In the genomic region with DNA sequence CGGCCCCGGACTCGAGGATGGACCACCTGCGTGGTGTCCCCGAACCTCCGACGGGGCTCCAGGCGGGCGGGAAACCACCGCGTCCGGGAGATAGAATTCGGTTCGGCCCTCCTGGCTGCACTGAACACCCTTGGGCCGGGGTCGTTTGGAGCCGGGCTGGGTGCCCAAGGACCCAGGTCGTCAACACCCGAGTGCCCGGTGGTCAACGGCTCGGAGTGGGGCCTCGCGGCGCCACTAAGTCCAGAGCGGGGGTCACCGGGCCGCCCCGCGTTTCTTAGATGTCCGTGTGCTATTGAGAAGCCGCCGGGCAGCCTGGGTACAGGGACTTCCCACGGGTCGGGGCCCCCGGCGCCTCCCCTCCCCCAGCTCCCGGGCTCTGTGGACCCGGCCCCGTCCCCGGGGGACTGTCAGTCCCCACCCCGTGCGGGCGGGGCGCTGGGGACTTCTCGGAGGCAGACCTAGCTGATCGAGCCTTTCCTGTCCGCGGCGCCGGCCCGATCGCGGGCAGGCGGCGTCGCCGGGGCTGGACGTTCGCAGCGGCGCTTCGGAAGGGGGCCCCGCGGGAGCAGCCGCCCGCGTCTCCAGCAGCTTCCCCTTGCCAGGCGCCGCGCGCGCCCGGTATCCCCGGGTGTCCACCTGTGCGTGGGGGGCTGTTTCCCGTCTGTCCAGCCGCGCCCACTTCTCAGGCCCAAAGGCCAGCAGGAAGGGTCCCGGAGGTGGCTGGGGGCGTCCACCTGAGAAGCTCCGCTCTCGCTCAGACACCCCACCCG, we compare ENCODE assay signal across 9 cellular contexts. TPM values are rescaled to one million over a fixed set of nuclear protein-coding genes. Genes with fewer than 3 reads are reported as not detected.
DNase-seq lines count a peak whose midpoint lies in the region; ATAC-seq, FAIRE-seq and TF ChIP-seq lines count a peak whose summit lies in the region.
"Had no signal": no experiment of that assay in that cellular context is flagged by ENCODE, and none has a peak within 500 bp of the region (broad histone marks: within the 10 kb centered on the region; RNA-seq: fewer than 3 reads in every experiment).

No MANE protein-coding gene starts in this region.

- H3K36me3 ChIP-seq in Panc1 (ENCODE audit: control insufficient read depth, insufficient read depth, low read length) (no peaks in the 10 kb centered on the region), BE2C (no peaks in the 10 kb centered on the region)

- intact Hi-C loops in Panc1 (cut with micrococcal nuclease; ENCODE audit: unreplicated experiment) (loop anchor here (10.0 kb wide), 1 partner anchor 98 kb away; no protein-coding TSS in a partner anchor), posterior vena cava (cut with DNase I) (no loop called here)

- no peak for TF ChIP-seq RAD21 in A549 (conservative IDR thresholded peaks at IDR 0.05 in 1 of 2, IDR thresholded peaks at IDR 0.05 in 1 of 2)

- peak; percentile 4 to 34; a peak in 4 of 6 replicates for ATAC-seq in A549
- peak; percentile 24 for ATAC-seq in Panc1

- TF ChIP-seq EP300 in A549 (IDR thresholded peaks at IDR 0.05), result no peak

- no peak for TF ChIP-seq CTCF in A549 (IDR thresholded peaks at IDR 0.05)
- no peak for TF ChIP-seq CTCF in Panc1 (IDR thresholded peaks at IDR 0.05)
- TF ChIP-seq CTCF in BE2C (IDR thresholded peaks at IDR 0.05; ENCODE audit: low read depth, low read length), result no peak

- no TSS peak for BruUV-seq in Panc1 (replicated peaks; lab: Mats Ljungman, UMichigan)

- TF ChIP-seq POLR2A in A549 (IDR thresholded peaks at IDR 0.05; ENCODE audit: low read length), result no peak

- in situ Hi-C loops in Panc1 (cut with HindIII; ENCODE audit: low pct_unique_long_range_greater_than_20kb, low sequenced_read_pairs), result no loop called here

- H3K4me1 ChIP-seq in A549 (peaks cover 48% of the 10 kb centered on the region), Panc1 (ENCODE audit: control insufficient read depth, insufficient read depth, low read length) (peaks cover 13% of the 10 kb centered on the region), BE2C (no peaks in the 10 kb centered on the region)

- FAIRE-seq in A549 (lab: Jason Lieb, UNC), result no peak
- FAIRE-seq: islet of Langerhans had no signal

- peak overlapping the region; percentile 95 for H3K4me2 ChIP-seq in A549

- no peaks in the 10 kb centered on the region for H3K9me3 ChIP-seq in A549
- no peaks in the 10 kb centered on the region for H3K9me3 ChIP-seq in Panc1 (ENCODE audit: control insufficient read depth, insufficient read depth, low read depth, low read length)
- H3K9me3 ChIP-seq in BE2C, result no peaks in the 10 kb centered on the region

- H3K27ac ChIP-seq in A549, result peak overlapping the region; percentile 60 to 80
- H3K27ac ChIP-seq in Panc1 (ENCODE audit: low read length), result no peak overlapping the region

- CTCF ChIA-PET in A549 (lab: Yijun Ruan, JAX), result interaction anchor here (0.6 to 7.5 kb wide), 39 partner anchors 8 to 511 kb away, joined by 3 to 53 read pairs (median 5); no protein-coding TSS in a partner anchor
- CTCF ChIA-PET in Panc1 (lab: Charles Lee), result no interaction called here

- H3K4me3 ChIP-seq in A549 (peak overlapping the region; percentile 54), Panc1 (ENCODE audit: low read depth in 2 of 2, low read length in 2 of 2) (peak overlapping the region; percentile 24 to 37), BE2C (ENCODE audit: low read depth, low read length) (no peak overlapping the region)

- 2% methylated on average over 9 of the region's 84 CpGs for WGBS in A549 (ENCODE audit: missing lambda C conversion rate)

- DNase-seq in A549 (ENCODE audit: low read depth in 1 of 2, low spot score in 1 of 2) (peak in 1 of 2 experiments; percentile 54), COLO668 (lab: John Stamatoyannopoulos, UW; ENCODE audit: unreplicated experiment) (peak; percentile 61), Panc1 (ENCODE audit: low read depth, low spot score) (no peak), left kidney (ENCODE audit: low read depth, low spot score) (peak; percentile 53), GM19238 (ENCODE audit: insufficient read length, low spot score) (no peak), BE2C (no peak), COR-L47 (lab: John Stamatoyannopoulos, UW) (no peak), posterior vena cava (ENCODE audit: low spot score) (no peak)

- H3K27me3 ChIP-seq in Panc1 (ENCODE audit: control insufficient read depth, insufficient read depth, low read length) (peaks cover 2% of the 10 kb centered on the region; the same call in 1 of the 2 replicates), BE2C (peaks cover 74% of the 10 kb centered on the region)

- POLR2A ChIA-PET in A549 (lab: Yijun Ruan, JAX), result interaction anchor here (0.6 to 3.7 kb wide), 2 partner anchors 22 to 24 kb away, joined by 3 to 27 read pairs; no protein-coding TSS in a partner anchor
- POLR2A ChIA-PET in Panc1 (lab: Charles Lee), result interaction anchor here (0.6 kb wide), 1 partner anchor 290 kb away, joined by 5 read pairs; no protein-coding TSS in a partner anchor

TF ChIP-seq in A549, 52 proteins besides CTCF, POLR2A, EP300 and RAD21:
- TF ChIP-seq TP53 (CRISPR knock-in tag; IDR thresholded peaks at IDR 0.05) (no peak), CHD4 (IDR thresholded peaks at IDR 0.05; ENCODE audit: borderline replicate concordance) (no peak), RNF2 (IDR thresholded peaks at IDR 0.05; ENCODE audit: borderline replicate concordance, low read depth) (peak; percentile 91; the same call in 1 of the 2 replicates), KDM5A (IDR thresholded peaks at IDR 0.05) (no peak), ZFP36 (IDR thresholded peaks at IDR 0.05; ENCODE audit: borderline replicate concordance, partially characterized antibody) (no peak)

RNA-seq across cellular contexts. Expression of a gene that starts 0.7 kb away (rescaled TPM):
- polyA plus RNA-seq in A549 (2011; rRNA removed) (43.6 and 43.9 TPM in 2 replicates), A549 (2017; fragmentation: RNase III; extraction: RNeasy Plus Mini Kit Qiagen cat#74134 plus additional on column Dnase treatment) (84.8 to 109 TPM (median 104 TPM) in 3 replicates)
- polyA plus RNA-seq in A549 (2012; cell fraction: cytosol; rRNA removed), result 77.7 and 130 TPM in 2 replicates
- polyA plus RNA-seq in A549 (2012; cell fraction: nucleus; rRNA removed), result 180 and 184 TPM in 2 replicates
- polyA minus RNA-seq in A549 (2011; rRNA and poly(A)+ RNA removed), result 54.9 and 66.2 TPM in 2 replicates
- total RNA-seq in Panc1 (2021; ENCODE audit: unreplicated experiment) (1.1 TPM), posterior vena cava (under 1 TPM; 0.14 to 0.37 TPM)
- 0.34 TPM for polyA plus RNA-seq in Panc1 (2012; ENCODE audit: insufficient read length)
- polyA plus RNA-seq in BE2C (2012; ENCODE audit: insufficient read depth, insufficient read length, low read depth), result 0.28 TPM

Comparison
In these comparisons a context has a peak if more than half of its experiments do, and no peak if none do; other contexts are left out.
1. DNase-seq: peak in COLO668 (single experiment) and left kidney (single experiment); none in Panc1 (single experiment), GM19238 (single experiment), BE2C (single experiment), COR-L47 (single experiment) and posterior vena cava (single experiment).